In the genomic region with DNA sequence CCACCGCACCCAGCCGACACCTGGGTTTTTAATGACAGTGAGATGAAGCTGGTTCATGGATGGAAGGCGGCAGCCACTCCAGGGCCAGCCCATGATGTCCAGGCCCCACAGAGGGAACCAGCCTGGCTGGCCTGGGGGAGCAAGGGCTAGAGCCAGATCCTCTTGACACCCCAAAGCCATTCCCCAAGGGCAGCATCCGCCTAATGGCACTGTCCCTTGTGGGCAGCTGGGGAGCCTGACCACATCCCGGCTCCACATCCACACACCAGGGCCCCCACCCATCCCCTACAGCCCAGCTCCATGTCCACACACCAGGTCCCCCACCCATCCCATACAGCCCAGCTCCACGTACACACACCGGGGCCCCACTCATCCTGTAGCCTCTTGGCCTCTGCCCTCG, we compare ENCODE assay signal across 1 cellular context.
A peak's percentile ranks its signal among the peaks of the same experiment; 100 is the strongest.
TF ChIP-seq lines count a peak whose summit lies in the region.

No MANE protein-coding gene starts in this region.

TF ChIP-seq in GM12878, 131 proteins besides CTCF, POLR2A, EP300 and RAD21:
- TF ChIP-seq SMC3 (IDR thresholded peaks at IDR 0.05; ENCODE audit: borderline replicate concordance, low read length) (no peak), RUNX3 (IDR thresholded peaks at IDR 0.05; ENCODE audit: low read length) (0 out of 2 replicates have a peak, but pooled peaks have one; percentile 0)
